Comparison of ENCODE assay signal across 15 cellular contexts in genomic region chr3:56971816-56972215, GRCh38.
A peak's percentile ranks its signal among the peaks of the same experiment; 100 is the strongest.
DNase-seq lines count a peak whose midpoint lies in the region; TF ChIP-seq lines count a peak whose summit lies in the region.
"Had no signal": no experiment of that assay in that cellular context is flagged by ENCODE, and none has a peak within 500 bp of the region (broad histone marks: within the 10 kb centered on the region; RNA-seq: fewer than 3 reads in every experiment).

No MANE protein-coding gene starts in this region.

- H3K36me3 Mint-ChIP-seq in dendritic cell treated with granulocyte-macrophage colony-stimulating factor and Interleukin-4, amounts not matched to agents 40 ng/mL and 50 ng/mL, for 4 days (ENCODE audit: low read depth): no peaks in the 10 kb centered on the region
- H3K36me3 Mint-ChIP-seq: CD4-positive, alpha-beta memory T cell had no signal

- 91% methylated on average over 4 of the region's 4 CpGs for WGBS in smooth muscle cell (ENCODE audit: low lambda C conversion rate)

- no peaks in the 10 kb centered on the region for H3K27me3 ChIP-seq in smooth muscle cell (ENCODE audit: low read depth)

- H3K9ac ChIP-seq in smooth muscle cell (ENCODE audit: low read depth): no peak overlapping the region
- H3K9ac ChIP-seq: GM23248 had no signal

- H3K79me2 ChIP-seq in smooth muscle cell (ENCODE audit: low read depth): no peaks in the 10 kb centered on the region

- peaks cover 32% of the 10 kb centered on the region for H3K4me1 Mint-ChIP-seq in dendritic cell treated with granulocyte-macrophage colony-stimulating factor and Interleukin-4, amounts not matched to agents 40 ng/mL and 50 ng/mL, for 4 days (ENCODE audit: low read depth)
- H3K4me1 Mint-ChIP-seq: CD4-positive, alpha-beta memory T cell had no signal

- peaks cover 15% of the 10 kb centered on the region for H3K4me1 ChIP-seq in smooth muscle cell (ENCODE audit: low read depth)
- H3K4me1 ChIP-seq: Caco-2 had no signal

- no peak overlapping the region for H3K4me3 Mint-ChIP-seq in dendritic cell treated with granulocyte-macrophage colony-stimulating factor and Interleukin-4, amounts not matched to agents 40 ng/mL and 50 ng/mL, for 4 days
- H3K4me3 Mint-ChIP-seq: CD4-positive, alpha-beta memory T cell had no signal

- peak overlapping the region; percentile 82 for H3K27ac Mint-ChIP-seq in dendritic cell treated with granulocyte-macrophage colony-stimulating factor and Interleukin-4, amounts not matched to agents 40 ng/mL and 50 ng/mL, for 4 days

- H3K27ac ChIP-seq in smooth muscle cell (ENCODE audit: low read depth): peak overlapping the region; percentile 83
- H3K27ac ChIP-seq: GM23248 had no signal

- H3K27me3 Mint-ChIP-seq in dendritic cell treated with granulocyte-macrophage colony-stimulating factor and Interleukin-4, amounts not matched to agents 40 ng/mL and 50 ng/mL, for 4 days: peaks cover 2% of the 10 kb centered on the region
- H3K27me3 Mint-ChIP-seq: CD4-positive, alpha-beta memory T cell had no signal

- TF ChIP-seq CTCF in smooth muscle cell (IDR thresholded peaks at IDR 0.05; ENCODE audit: borderline replicate concordance, insufficient read depth, poor library complexity, severe bottlenecking): no peak

- H3K9me3 Mint-ChIP-seq in dendritic cell treated with granulocyte-macrophage colony-stimulating factor and Interleukin-4, amounts not matched to agents 40 ng/mL and 50 ng/mL, for 4 days: no peaks in the 10 kb centered on the region

- H3K9me3 ChIP-seq in smooth muscle cell (replicated peaks; ENCODE audit: low read depth): no peaks in the 10 kb centered on the region
- H3K9me3 ChIP-seq: Caco-2 had no signal

- H4K20me1 ChIP-seq in smooth muscle cell (ENCODE audit: low read depth): no peaks in the 10 kb centered on the region

- peak overlapping the region; percentile 71 for H3K4me2 ChIP-seq in smooth muscle cell

- intact Hi-C loops in dendritic cell treated with granulocyte-macrophage colony-stimulating factor and Interleukin-4, amounts not matched to agents 40 ng/mL and 50 ng/mL, for 4 days (cut with micrococcal nuclease): no loop called here

- H3K4me3 ChIP-seq in smooth muscle cell: no peak overlapping the region
- H3K4me3 ChIP-seq: GM12878, GM23248 had no signal

- H2AFZ ChIP-seq in smooth muscle cell (ENCODE audit: low read depth): no peak overlapping the region
- H2AFZ ChIP-seq: GM23248 had no signal

- no peaks in the 10 kb centered on the region for H3K36me3 ChIP-seq in smooth muscle cell (ENCODE audit: low read depth)

- H3F3A ChIP-seq in smooth muscle cell (ENCODE audit: low read depth): peaks cover 44% of the 10 kb centered on the region

- DNase-seq in CMK (ENCODE audit: low read depth) (peak; percentile 25), OCI-M1 (lab: John Stamatoyannopoulos, UW) (peak; percentile 7), smooth muscle cell (lab: John Stamatoyannopoulos, UW; ENCODE audit: unreplicated experiment) (no peak), HPDE6-E6E7 (ENCODE audit: extremely low spot score) (no peak), SIG-M5 (lab: John Stamatoyannopoulos, UW) (no peak)
- DNase-seq: C1 segment of cervical spinal cord; Caco-2; CD4-positive, alpha-beta memory T cell; DMS153; DND-41; GM23248; H7; HCEC 1CT had no signal

Comparison
In these comparisons a context has a peak if more than half of its experiments do, and no peak if none do; other contexts are left out.
1. DNase-seq: peak in CMK (single experiment) and OCI-M1 (single experiment); none in smooth muscle cell (single experiment), HPDE6-E6E7 (single experiment) and SIG-M5 (single experiment).